In the genomic region with DNA sequence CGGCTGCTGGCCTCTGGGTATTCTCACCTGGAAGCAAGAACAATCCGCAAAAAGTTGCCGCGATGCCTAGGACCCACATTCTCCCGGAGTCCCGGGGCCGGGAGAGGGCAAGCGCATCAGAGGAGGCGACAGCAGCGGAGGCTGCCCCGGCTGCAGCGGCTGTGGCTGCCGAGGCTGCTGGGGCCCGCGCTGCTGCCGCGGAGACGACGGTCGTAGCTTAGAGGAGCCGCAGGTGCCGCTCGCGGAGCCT, we compare ENCODE assay signal across 9 cellular contexts. TPM values are rescaled to one million over a fixed set of nuclear protein-coding genes. Genes with fewer than 3 reads are reported as not detected.
DNase-seq lines count a peak whose midpoint lies in the region; ATAC-seq, FAIRE-seq and TF ChIP-seq lines count a peak whose summit lies in the region.
"Had no signal": no experiment of that assay in that cellular context is flagged by ENCODE, and none has a peak within 500 bp of the region (broad histone marks: within the 10 kb centered on the region; RNA-seq: fewer than 3 reads in every experiment).

No MANE protein-coding gene starts in this region.

- TF ChIP-seq CTCF in brain microvascular endothelial cell (IDR thresholded peaks at IDR 0.05; ENCODE audit: low read depth, low read length, missing control alignments): no peak
- TF ChIP-seq CTCF in keratinocyte (optimal IDR thresholded peaks at IDR 0.05 in 1 of 3, IDR thresholded peaks at IDR 0.05 in 1 of 3, conservative IDR thresholded peaks at IDR 0.05 in 1 of 3; ENCODE audit: extremely low read depth in 1 of 3, insufficient read depth in 2 of 3, low read length in 3 of 3): no peak
- TF ChIP-seq CTCF in suprapubic skin (IDR thresholded peaks at IDR 0.05): no peak

- TF ChIP-seq EP300 in suprapubic skin (IDR thresholded peaks at IDR 0.05): no peak

- FAIRE-seq in keratinocyte (lab: Jason Lieb, UNC): no peak

- H3K4me1 ChIP-seq in keratinocyte (ENCODE audit: control insufficient read depth, extremely low read depth, insufficient read depth, low read length) (peaks cover 27% of the 10 kb centered on the region), suprapubic skin (peaks cover 33% of the 10 kb centered on the region)

- H3K27ac ChIP-seq in brain microvascular endothelial cell (no peak overlapping the region), keratinocyte (ENCODE audit: control insufficient read depth, insufficient read depth, low read length) (no peak overlapping the region), suprapubic skin (no peak overlapping the region)
- H3K27ac ChIP-seq: 22Rv1 had no signal

- WGBS in suprapubic skin: 0% methylated on average over 9 of the region's 24 CpGs

- H4K20me1 ChIP-seq in keratinocyte (ENCODE audit: control insufficient read depth, extremely low read depth, insufficient read depth, low read length): no peaks in the 10 kb centered on the region

- in situ Hi-C loops in brain microvascular endothelial cell (cut with HindIII; ENCODE audit: low pct_ligation_motif_present, low sequenced_read_pairs): no loop called here

- peak overlapping the region; percentile 61 for H3K4me3 ChIP-seq in brain microvascular endothelial cell (ENCODE audit: low read depth, low read length)
- H3K4me3 ChIP-seq in keratinocyte (ENCODE audit: control insufficient read depth in 2 of 3, extremely low read depth in 1 of 3, insufficient read depth in 2 of 3, low read depth in 1 of 3, low read length in 3 of 3): peak overlapping the region; percentile 25 to 56 (median 55)
- H3K4me3 ChIP-seq in suprapubic skin: peak overlapping the region; percentile 48

- dilution Hi-C loops in keratinocyte (cut with MboI; ENCODE audit: extremely low pct_ligation_motif_present, low sequenced_read_pairs): no loop called here

- no peaks in the 10 kb centered on the region for H3K9me3 ChIP-seq in keratinocyte (ENCODE audit: control insufficient read depth, low read depth, low read length)
- no peaks in the 10 kb centered on the region for H3K9me3 ChIP-seq in suprapubic skin

- H3K9me1 ChIP-seq in keratinocyte (ENCODE audit: control insufficient read depth, extremely low read depth, insufficient read depth, low read length): no peaks in the 10 kb centered on the region

- no peaks in the 10 kb centered on the region for H3K27me3 ChIP-seq in brain microvascular endothelial cell (replicated peaks)
- H3K27me3 ChIP-seq in keratinocyte (ENCODE audit: control insufficient read depth, extremely low read depth, insufficient read depth, low read length): peaks cover 39% of the 10 kb centered on the region
- H3K27me3 ChIP-seq in suprapubic skin: peaks cover 43% of the 10 kb centered on the region

- no peak overlapping the region for H3K9ac ChIP-seq in keratinocyte (ENCODE audit: control insufficient read depth, extremely low read depth, insufficient read depth, low read length)

- H3K36me3 ChIP-seq in brain microvascular endothelial cell (replicated peaks) (no peaks in the 10 kb centered on the region), keratinocyte (ENCODE audit: control insufficient read depth in 2 of 2, extremely low read depth in 1 of 2, insufficient read depth in 2 of 2, low read length in 2 of 2) (no peaks in the 10 kb centered on the region), suprapubic skin (no peaks in the 10 kb centered on the region)

- H3K79me2 ChIP-seq in keratinocyte (ENCODE audit: control insufficient read depth, insufficient read depth, low read length): no peaks in the 10 kb centered on the region

- DNase-seq in DMS 273 (lab: John Stamatoyannopoulos, UW; ENCODE audit: unreplicated experiment) (peak; percentile 72), DMS 273 treated with DMSO at 0.1 percent for 48 hours (lab: John Stamatoyannopoulos, UW) (no peak), brain microvascular endothelial cell (no peak), keratinocyte (ENCODE audit: low read depth, low spot score) (no peak), suprapubic skin (ENCODE audit: low spot score in 2 of 2) (no peak), HT-29 (ENCODE audit: low spot score) (no peak)

- no peak overlapping the region for H2AFZ ChIP-seq in keratinocyte (ENCODE audit: control insufficient read depth, low read length)

- peak overlapping the region; percentile 86 for H3K4me2 ChIP-seq in keratinocyte (ENCODE audit: control insufficient read depth, extremely low read depth, insufficient read depth, low read depth, low read length)

- no peak for TF ChIP-seq POLR2A in suprapubic skin (IDR thresholded peaks at IDR 0.05)

- ATAC-seq in GM21381 (IDR thresholded peaks at IDR 0.05; ENCODE audit: unreplicated experiment) (no peak), GM19397 (IDR thresholded peaks at IDR 0.05; ENCODE audit: unreplicated experiment) (no peak)

RNA-seq across cellular contexts. Expression of a gene that starts 0.2 kb away (rescaled TPM):
- 0.02 to 0.03 TPM (median 0.03 TPM) in 3 replicates for polyA plus RNA-seq in keratinocyte
- polyA plus RNA-seq in keratinocyte (2011; ENCODE audit: low read depth): not detected
- 0.04 TPM in 1 of 2 replicates, not detected in the other for polyA plus RNA-seq in keratinocyte (2011; cell fraction: cytosol; rRNA removed)
- 0.09 and 0.29 TPM in 2 replicates for polyA plus RNA-seq in keratinocyte (2011; cell fraction: nucleus; rRNA removed)
- polyA plus RNA-seq in keratinocyte (2012; ENCODE audit: low replicate concordance): not detected in 2 replicates
- not detected in 3 replicates for polyA minus RNA-seq in keratinocyte
- polyA minus RNA-seq in keratinocyte (2011; cell fraction: cytosol; rRNA and poly(A)+ RNA removed): not detected
- 0.21 and 1.4 TPM in 2 replicates for polyA minus RNA-seq in keratinocyte (2011; cell fraction: nucleus; rRNA and poly(A)+ RNA removed)
- total RNA-seq in suprapubic skin: under 1 TPM in 1 of 4 donors, not detected in 3; 0.34 TPM
- total RNA-seq in HT-29 (2014; rRNA removed; shearing (Covaris generic)): not detected in 2 replicates
